Comparison of ENCODE assay signal across 23 cellular contexts in genomic region chr16:84887207-84887606, GRCh38.
"Had no signal": no experiment of that assay in that cellular context is flagged by ENCODE, and none has a peak within 500 bp of the region (broad histone marks: within the 10 kb centered on the region; RNA-seq: fewer than 3 reads in every experiment).

No MANE protein-coding gene starts in this region.

- ATAC-seq: effector memory CD8-positive, alpha-beta T cell; left ventricle myocardium superior; lower lobe of right lung; natural killer cell; sciatic nerve; stimulated activated naive CD8-positive, alpha-beta T cell treated with anti-CD3 and anti-CD28 coated beads, Interleukin-15, amount 100 ng/mL, for 72 hours had no signal

- H3K4me3 ChIP-seq: esophagus squamous epithelium, lower lobe of right lung, prostate gland, right atrium auricular region, smooth muscle cell, suprapubic skin, transverse colon, vagina had no signal

- H3K27ac ChIP-seq: esophagus squamous epithelium, lower lobe of right lung, right atrium auricular region, suprapubic skin, transverse colon, vagina had no signal

- H3K4me2 ChIP-seq: smooth muscle cell had no signal

- H3K4me1 Mint-ChIP-seq: natural killer cell had no signal

- H3K36me3 Mint-ChIP-seq: natural killer cell had no signal

- DNase-seq: cortex of kidney; effector memory CD8-positive, alpha-beta T cell; erythroblast; esophagus squamous epithelium; left ventricle myocardium superior; lower lobe of right lung; natural killer cell; stimulated activated CD4-positive, alpha-beta T cell treated with anti-CD3 and anti-CD28 coated beads, Interleukin-12 subunit alpha, Interleukin-12 subunit beta, amount 100 ng/mL, for 4 hours; stimulated activated CD4-positive, alpha-beta T cell treated with anti-CD3 and anti-CD28 coated beads, Interleukin-1b, Interleukin-23, amount 100 ng/mL, for 48 hours; stimulated activated CD4-positive, alpha-beta T cell treated with anti-CD3 and anti-CD28 coated beads, Interleukin-4, amount 100 ng/mL, for 1 hour; stimulated activated CD8-positive, alpha-beta memory T cell treated with anti-CD3 and anti-CD28 coated beads, Interleukin-4, amount 100 ng/mL, for 48 hours; stimulated activated naive CD4-positive, alpha-beta T cell; stimulated activated naive CD8-positive, alpha-beta T cell treated with anti-CD3 and anti-CD28 coated beads, Interleukin-15, amount 100 ng/mL, for 72 hours; transverse colon had no signal

- H3K4me3 Mint-ChIP-seq: effector memory CD8-positive, alpha-beta T cell; natural killer cell; stimulated activated naive CD8-positive, alpha-beta T cell treated with anti-CD3 and anti-CD28 coated beads, Interleukin-15, amount 100 ng/mL, for 72 hours had no signal

- H3K27me3 ChIP-seq: esophagus squamous epithelium, right atrium auricular region, suprapubic skin, transverse colon, vagina had no signal

- H3K9me3 Mint-ChIP-seq: effector memory CD8-positive, alpha-beta T cell; natural killer cell; stimulated activated naive CD8-positive, alpha-beta T cell treated with anti-CD3 and anti-CD28 coated beads, Interleukin-15, amount 100 ng/mL, for 72 hours had no signal

- H3K36me3 ChIP-seq: prostate gland had no signal

- H3K27ac Mint-ChIP-seq: effector memory CD8-positive, alpha-beta T cell; natural killer cell; stimulated activated naive CD8-positive, alpha-beta T cell treated with anti-CD3 and anti-CD28 coated beads, Interleukin-15, amount 100 ng/mL, for 72 hours had no signal

- FAIRE-seq: endometrium, frontal cortex, keratinocyte had no signal

- H3K9me3 ChIP-seq: esophagus squamous epithelium, lower lobe of right lung, prostate gland, right atrium auricular region, suprapubic skin, transverse colon, vagina had no signal

- H3K4me1 ChIP-seq: lower lobe of right lung had no signal
